Comparison of ENCODE assay signal across 8 cellular contexts in the genomic region with DNA sequence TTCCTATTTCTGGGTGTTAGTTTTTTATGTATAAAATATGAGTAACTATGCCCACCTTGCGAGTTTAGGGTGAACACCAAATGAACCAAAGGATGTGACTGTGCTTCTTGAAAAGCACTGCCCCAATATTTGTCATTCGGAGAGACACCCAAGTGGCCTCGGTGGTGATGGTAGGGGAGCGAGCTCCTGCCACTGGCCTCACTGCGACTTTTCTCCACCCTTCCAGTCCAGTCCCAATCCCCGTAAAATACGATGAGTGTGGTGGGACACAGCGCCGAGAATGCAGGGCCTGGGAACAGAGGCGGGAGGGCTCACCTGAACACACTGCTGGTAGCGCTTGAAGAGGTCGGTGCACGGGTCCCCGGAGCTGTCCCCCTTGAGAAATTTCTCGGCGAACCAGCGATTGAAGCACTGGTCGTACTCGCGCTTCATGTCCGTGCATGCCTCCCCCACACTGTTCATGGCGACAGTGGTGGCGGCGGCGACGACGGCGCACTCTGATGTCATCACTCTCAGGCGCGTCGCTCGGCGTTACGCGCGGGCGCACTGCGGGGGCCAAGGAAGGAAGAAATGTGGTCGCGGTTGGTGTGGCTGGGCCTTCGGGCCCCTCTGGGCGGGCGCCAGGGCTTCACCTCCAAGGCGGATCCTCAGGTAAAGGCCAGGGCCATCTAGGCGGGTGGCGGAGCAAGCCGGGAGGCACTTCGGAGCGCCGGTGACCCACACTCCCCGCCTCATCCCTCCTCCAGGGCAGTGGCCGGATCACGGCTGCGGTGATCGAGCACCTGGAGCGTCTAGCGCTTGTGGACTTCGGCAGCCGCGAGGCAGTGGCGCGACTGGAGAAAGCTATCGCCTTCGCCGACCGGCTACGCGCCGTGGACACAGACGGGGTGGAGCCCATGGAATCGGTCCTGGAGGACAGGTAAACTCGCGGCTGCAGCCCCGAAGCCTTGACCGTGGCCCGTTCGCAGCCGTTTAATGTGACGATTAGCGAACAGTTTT. TPM values are rescaled to one million over a fixed set of nuclear protein-coding genes. Genes with fewer than 3 reads are reported as not detected.
A peak's percentile ranks its signal among the peaks of the same experiment; 100 is the strongest.
DNase-seq lines count a peak whose midpoint lies in the region; ATAC-seq and TF ChIP-seq lines count a peak whose summit lies in the region.

Gene GATC, plus strand, starts transcription at position 534 of the 999 bp plus-strand sequence. Its CDS starts 37 bp downstream, at position 571.
Gene TRIAP1, minus strand, starts transcription at position 474 of the 999 bp plus-strand sequence. Its CDS starts 12 bp downstream, at position 462.

- H4K91ac ChIP-seq in IMR-90 (ENCODE audit: insufficient read depth, low read depth, low read length) = peak within 1 kb of the TSS; percentile 81

- H3K79me1 ChIP-seq in IMR-90 (ENCODE audit: low read depth in 1 of 2, low read length in 2 of 2) = peaks cover 21 to 46% of the 10 kb centered on the region in 2 experiments

- ATAC-seq in GM21528 (IDR thresholded peaks at IDR 0.05; ENCODE audit: low FRiP score, unreplicated experiment) (peak; percentile 88), IMR-90 (ENCODE audit: low read depth) (peak; percentile 96), PC-3 (peak; percentile 79), esophagus mucosa (peak; percentile 97)

- H4K20me1 ChIP-seq in IMR-90 (ENCODE audit: insufficient read depth, low read length) (peaks cover 4% of the 10 kb centered on the region; the same call in 1 of the 2 replicates), PC-3 (ENCODE audit: low read length) (peaks cover 10% of the 10 kb centered on the region; the same call in 1 of the 2 replicates)

- H3F3A ChIP-seq in PC-3 (ENCODE audit: low read length, unreplicated experiment) = no peaks in the 10 kb centered on the region

- peak within 1 kb of the TSS; percentile 89 for H3K27ac ChIP-seq in IMR-90 (ENCODE audit: insufficient read depth, low read length)
- H3K27ac ChIP-seq in PC-3 (ENCODE audit: low read length) = peak within 1 kb of the TSS; percentile 68
- H3K27ac ChIP-seq in muscle layer of duodenum (ENCODE audit: low read length) = peak within 1 kb of the TSS; percentile 92

- H3K27me3 ChIP-seq in IMR-90 (ENCODE audit: control insufficient read depth, insufficient read depth, low read length) (no peaks in the 10 kb centered on the region), PC-3 (ENCODE audit: low read length) (no peaks in the 10 kb centered on the region), muscle layer of duodenum (ENCODE audit: low read depth, low read length) (no peaks in the 10 kb centered on the region)

- dilution Hi-C loops in IMR-90 (cut with HindIII; ENCODE audit: low sequenced_read_pairs, unreplicated experiment) = no loop called here

- H3K9me1 ChIP-seq in IMR-90 (ENCODE audit: insufficient read depth, low read length) = no peaks in the 10 kb centered on the region

- peak within 1 kb of the TSS; percentile 90 for H3K56ac ChIP-seq in IMR-90 (ENCODE audit: extremely low read depth, insufficient read depth, low read length)

- H3K9me2 ChIP-seq in PC-3 (replicated peaks; ENCODE audit: low read length) = no peaks in the 10 kb centered on the region

- H3K9me3 ChIP-seq in IMR-90 (ENCODE audit: control insufficient read depth, insufficient read depth, low read length) (no peaks in the 10 kb centered on the region), PC-3 (ENCODE audit: low read length) (no peaks in the 10 kb centered on the region), muscle layer of duodenum (ENCODE audit: control insufficient read depth in 1 of 2, low read length in 2 of 2) (no peaks in the 10 kb centered on the region)

- peak within 1 kb of the TSS; percentile 96 for H3K23ac ChIP-seq in IMR-90 (ENCODE audit: low read depth, low read length)

- peak within 1 kb of the TSS; percentile 99 for H2AK5ac ChIP-seq in IMR-90 (ENCODE audit: low read depth, low read length)

- peaks cover 47% of the 10 kb centered on the region for H3K4me1 Mint-ChIP-seq in activated T-cell treated with anti-CD3 and anti-CD28 coated beads, Interleukin-2, amount 50 U/mL, for 24 hours (ENCODE audit: low read depth)

- no peak within 1 kb of the TSS for H2BK15ac ChIP-seq in IMR-90 (ENCODE audit: low read depth, low read length)

- peak within 1 kb of the TSS; percentile 97 for H2AFZ ChIP-seq in IMR-90 (replicated peaks; ENCODE audit: low read length, poor library complexity)
- peak within 1 kb of the TSS; percentile 71 for H2AFZ ChIP-seq in PC-3 (ENCODE audit: low read length)

- POLR2A ChIA-PET in IMR-90 (lab: Charles Lee; ENCODE audit: unreplicated experiment) (interaction anchor here (0.5 to 0.6 kb wide), 2 partner anchors 85 to 243 kb away, joined by 3 to 4 read pairs; no protein-coding TSS in a partner anchor), PC-3 (lab: Charles Lee; ENCODE audit: unreplicated experiment) (no interaction called here)

- peaks cover 10% of the 10 kb centered on the region for H3K36me3 ChIP-seq in IMR-90 (ENCODE audit: control insufficient read depth, insufficient read depth, low read length)
- H3K36me3 ChIP-seq in PC-3 (ENCODE audit: low read depth, low read length) = peaks cover 30% of the 10 kb centered on the region
- peaks cover 15 to 31% of the 10 kb centered on the region in 2 donors for H3K36me3 ChIP-seq in muscle layer of duodenum (ENCODE audit: control insufficient read depth in 1 of 2, insufficient read depth in 2 of 2, low read length in 2 of 2)

- peak within 1 kb of the TSS; percentile 94 for H3K14ac ChIP-seq in IMR-90 (replicated peaks; ENCODE audit: low read depth, low read length)

- peak within 1 kb of the TSS; percentile 88 to 98 for H4K8ac ChIP-seq in IMR-90 (ENCODE audit: low read depth in 2 of 2, low read length in 2 of 2)

- BruUV-seq in IMR-90 (replicated peaks; lab: Mats Ljungman, UMichigan) (TSS peak; percentile 52), PC-3 (replicated peaks; lab: Mats Ljungman, UMichigan) (TSS peak; percentile 72)

- DNase-seq in DMS153 (lab: John Stamatoyannopoulos, UW) (peak; percentile 44), IMR-90 (peak; percentile 66), PC-3 (peak; percentile 89)
- DNase-seq in activated T-cell treated with anti-CD3 and anti-CD28 coated beads, Interleukin-2, amount 50 U/mL, for 24 hours = peak; percentile 96
- peak; percentile 70 to 84 for DNase-seq in stimulated activated CD8-positive, alpha-beta memory T cell treated with anti-CD3 and anti-CD28 coated beads, Interleukin-7, amount 100 ng/mL, for 4 hours (ENCODE audit: low read depth in 2 of 2)

- peak within 1 kb of the TSS; percentile 48 for H3K18ac ChIP-seq in IMR-90 (ENCODE audit: low read depth, low read length)

- peak within 1 kb of the TSS; percentile 98 for H2AK9ac ChIP-seq in IMR-90 (replicated peaks; ENCODE audit: low read depth, low read length, poor library complexity)

- H3K4me2 ChIP-seq in IMR-90 (ENCODE audit: low read depth, low read length) = peak within 1 kb of the TSS; percentile 95
- H3K4me2 ChIP-seq in PC-3 (ENCODE audit: low read length) = peak within 1 kb of the TSS; percentile 79

- peak within 1 kb of the TSS; percentile 99 for H3K9ac ChIP-seq in IMR-90 (ENCODE audit: low read depth, low read length)
- peak within 1 kb of the TSS; percentile 86 for H3K9ac ChIP-seq in PC-3 (ENCODE audit: low read length)

- no peaks in the 10 kb centered on the region for H3K27me3 Mint-ChIP-seq in activated T-cell treated with anti-CD3 and anti-CD28 coated beads, Interleukin-2, amount 50 U/mL, for 24 hours

- CTCF ChIA-PET in IMR-90 (lab: Yijun Ruan, JAX) = no interaction called here
- CTCF ChIA-PET in PC-3 (lab: Charles Lee) = no interaction called here

- peak within 1 kb of the TSS; percentile 98 for H4K5ac ChIP-seq in IMR-90 (ENCODE audit: low read depth, low read length)

- H3K4me3 Mint-ChIP-seq in activated T-cell treated with anti-CD3 and anti-CD28 coated beads, Interleukin-2, amount 50 U/mL, for 24 hours = peak within 1 kb of the TSS; percentile 99

- H3K4me3 ChIP-seq in IMR-90 (ENCODE audit: insufficient read depth, low read depth, low read length) (peak within 1 kb of the TSS; percentile 99), PC-3 (ENCODE audit: low read length) (peak within 1 kb of the TSS; percentile 77), muscle layer of duodenum (ENCODE audit: low read depth in 1 of 2, low read length in 2 of 2) (peak within 1 kb of the TSS; percentile 97 to 100)

- TF ChIP-seq RAD21 in IMR-90 (IDR thresholded peaks at IDR 0.05; ENCODE audit: low read length) = no peak

- 1% methylated on average over 38 of the region's 80 CpGs; no CpG with 5 or more reads in 1 of the 2 experiments for WGBS in IMR-90 (ENCODE audit: extremely low coverage in 2 of 2, insufficient read length in 1 of 2), 2 experiments

- intact Hi-C loops in IMR-90 (cut with micrococcal nuclease) (no loop called here), PC-3 (cut with micrococcal nuclease) (no loop called here)

- no peak within 1 kb of the TSS; the same call in 1 of the 2 replicates for H2BK120ac ChIP-seq in IMR-90 (ENCODE audit: low read depth, low read length)

- H3K36me3 Mint-ChIP-seq in activated T-cell treated with anti-CD3 and anti-CD28 coated beads, Interleukin-2, amount 50 U/mL, for 24 hours (ENCODE audit: low read depth) = peaks cover 89% of the 10 kb centered on the region

- H3K9me3 Mint-ChIP-seq in activated T-cell treated with anti-CD3 and anti-CD28 coated beads, Interleukin-2, amount 50 U/mL, for 24 hours = no peaks in the 10 kb centered on the region

- H3K4ac ChIP-seq in IMR-90 (ENCODE audit: low read depth, low read length) = peak within 1 kb of the TSS; percentile 93

- peaks cover 5% of the 10 kb centered on the region for H3K4me1 ChIP-seq in IMR-90 (ENCODE audit: control insufficient read depth, insufficient read depth, low read length)
- H3K4me1 ChIP-seq in PC-3 (ENCODE audit: insufficient read depth, low read length) = peaks cover 23% of the 10 kb centered on the region
- peaks cover 6 to 23% of the 10 kb centered on the region in 2 donors for H3K4me1 ChIP-seq in muscle layer of duodenum (ENCODE audit: control insufficient read depth in 1 of 2, insufficient read depth in 2 of 2, low read length in 2 of 2)

- in situ Hi-C loops in IMR-90 (cut with MboI; ENCODE audit: low sequenced_read_pairs) = loop anchor here (25.0 kb wide), 1 partner anchor 109 kb away; the partner anchor contains the start of gene PLA2G1B

- peak within 1 kb of the TSS; percentile 99 for H3K27ac Mint-ChIP-seq in activated T-cell treated with anti-CD3 and anti-CD28 coated beads, Interleukin-2, amount 50 U/mL, for 24 hours

- peak within 1 kb of the TSS; percentile 91 for H2BK5ac ChIP-seq in IMR-90 (ENCODE audit: low read depth, low read length, poor library complexity, severe bottlenecking)

- H3K79me2 ChIP-seq in PC-3 (ENCODE audit: low read length) = peaks cover 83% of the 10 kb centered on the region

- TF ChIP-seq CTCF in IMR-90 (conservative IDR thresholded peaks at IDR 0.05; ENCODE audit: low read depth, low read length) = no peak
- no peak for TF ChIP-seq CTCF in PC-3 (conservative IDR thresholded peaks at IDR 0.05; ENCODE audit: low read depth, low read length)

- TF ChIP-seq POLR2A in IMR-90 (IDR thresholded peaks at IDR 0.05; ENCODE audit: low read depth, low read length) = peak; percentile 75

- no peak within 1 kb of the TSS for H2BK20ac ChIP-seq in IMR-90 (ENCODE audit: low read depth, low read length)

RNA-seq across cellular contexts. Expression of gene GATC, which starts in this region (rescaled TPM):
- 15.6 and 16.5 TPM in 2 replicates for total RNA-seq in IMR-90 (2012; rRNA removed)
- 7.6 and 8.7 TPM in 2 replicates for polyA plus RNA-seq in IMR-90 (2012; rRNA removed)
- 3.9 and 5.5 TPM in 2 replicates for polyA plus RNA-seq in IMR-90 (2012; cell fraction: cytosol; rRNA removed)
- polyA plus RNA-seq in IMR-90 (2012; cell fraction: nucleus; rRNA removed; ENCODE audit: low replicate concordance) = 5.0 and 12.8 TPM in 2 replicates
- 33.8 and 43.2 TPM in 2 replicates for total RNA-seq in PC-3 (2014; rRNA removed)
- total RNA-seq in esophagus mucosa = 9.8 TPM

RNA-seq across cellular contexts. Expression of gene TRIAP1, which starts in this region (rescaled TPM):
- total RNA-seq in IMR-90 (2012; rRNA removed) = 19.2 and 45.5 TPM in 2 replicates
- polyA plus RNA-seq in IMR-90 (2012; rRNA removed) = 23.2 and 32.3 TPM in 2 replicates
- polyA plus RNA-seq in IMR-90 (2012; cell fraction: cytosol; rRNA removed) = 5.8 and 6.9 TPM in 2 replicates
- polyA plus RNA-seq in IMR-90 (2012; cell fraction: nucleus; rRNA removed; ENCODE audit: low replicate concordance) = 1.6 and 10.6 TPM in 2 replicates
- total RNA-seq in PC-3 (2014; rRNA removed) = 24.0 and 34.5 TPM in 2 replicates
- 22.4 TPM for total RNA-seq in esophagus mucosa

Comparison
In these comparisons a context has a peak if more than half of its experiments do, and no peak if none do; other contexts are left out.
1. Peak in every context shown above with its lines: DNase-seq, ATAC-seq, H3K4me3 ChIP-seq and H3K27ac ChIP-seq.
2. DNase-seq: peak in every context shown above with its lines; median percentile 96 in activated T-cell treated with anti-CD3 and anti-CD28 coated beads, Interleukin-2, amount 50 U/mL, for 24 hours; 89 in PC-3; 77 in stimulated activated CD8-positive, alpha-beta memory T cell treated with anti-CD3 and anti-CD28 coated beads, Interleukin-7, amount 100 ng/mL, for 4 hours; 66 in IMR-90; 44 in DMS153.